ENCODE assay signal across 2 cellular contexts in genomic region chr3:30554317-30554690, GRCh38.
TF ChIP-seq lines count a peak whose summit lies in the region.

No MANE protein-coding gene starts in this region.

TF ChIP-seq in A549, 52 proteins besides CTCF, POLR2A, EP300 and RAD21:
- TF ChIP-seq, protein P1, sequence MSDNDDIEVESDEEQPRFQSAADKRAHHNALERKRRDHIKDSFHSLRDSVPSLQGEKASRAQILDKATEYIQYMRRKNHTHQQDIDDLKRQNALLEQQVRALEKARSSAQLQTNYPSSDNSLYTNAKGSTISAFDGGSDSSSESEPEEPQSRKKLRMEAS (IDR thresholded peaks at IDR 0.05), result peak; percentile 34; the same call in 1 of the 2 replicates
- TF ChIP-seq NFE2L2 (conservative IDR thresholded peaks at IDR 0.05; ENCODE audit: low read length) (no peak), MYC (IDR thresholded peaks at IDR 0.05; ENCODE audit: borderline replicate concordance, low read length) (no peak), JUNB (IDR thresholded peaks at IDR 0.05) (peak; percentile 0; the same call in 1 of the 2 replicates), EHF (CRISPR knock-in tag; IDR thresholded peaks at IDR 0.05) (no peak), TFCP2L1 (CRISPR knock-in tag; IDR thresholded peaks at IDR 0.05) (no peak), SREBF2 (IDR thresholded peaks at IDR 0.05) (no peak)
TF ChIP-seq in A549: peak in this region for 2.

TF ChIP-seq in HCT116, 20 proteins besides CTCF, POLR2A, EP300 and RAD21:
- TF ChIP-seq CBX3 (IDR thresholded peaks at IDR 0.05; ENCODE audit: low read depth), result no peak
- no peak for TF ChIP-seq EGR1 (IDR thresholded peaks at IDR 0.05; ENCODE audit: low read depth)
- no peak for TF ChIP-seq POLR2AphosphoS5 (IDR thresholded peaks at IDR 0.05; ENCODE audit: low read depth, low read length)
- TF ChIP-seq ATF3 (IDR thresholded peaks at IDR 0.05), result no peak
- TF ChIP-seq TCF7L2 (IDR thresholded peaks at IDR 0.05; ENCODE audit: borderline replicate concordance, extremely low read depth, insufficient read depth, insufficient read length), result no peak
- no peak for TF ChIP-seq REST (IDR thresholded peaks at IDR 0.05; ENCODE audit: low read depth)
- TF ChIP-seq ZNF274 (IDR thresholded peaks at IDR 0.05; ENCODE audit: low read depth, low read length), result no peak
- TF ChIP-seq, protein P1 (IDR thresholded peaks at IDR 0.05), result no peak
- TF ChIP-seq ZBTB33 (IDR thresholded peaks at IDR 0.05; ENCODE audit: extremely low read depth, insufficient replicate concordance, low read length), result no peak
- TF ChIP-seq YY1 (IDR thresholded peaks at IDR 0.05; ENCODE audit: extremely low read depth, insufficient replicate concordance, low read depth, low read length), result no peak
- no peak for TF ChIP-seq SP1 (IDR thresholded peaks at IDR 0.05; ENCODE audit: low read depth)
- TF ChIP-seq SRF (IDR thresholded peaks at IDR 0.05; ENCODE audit: low read depth), result no peak
- TF ChIP-seq ZFX (IDR thresholded peaks at IDR 0.05), result no peak
- TF ChIP-seq EZH2 (IDR thresholded peaks at IDR 0.05), result no peak
- no peak for TF ChIP-seq FOSL1 (IDR thresholded peaks at IDR 0.05; ENCODE audit: low read depth)
- TF ChIP-seq SIN3A (IDR thresholded peaks at IDR 0.05; ENCODE audit: low read depth), result no peak
- no peak for TF ChIP-seq CEBPB (IDR thresholded peaks at IDR 0.05; ENCODE audit: low read depth)
- no peak for TF ChIP-seq ELF1 (IDR thresholded peaks at IDR 0.05; ENCODE audit: borderline replicate concordance, low read depth)
- no peak for TF ChIP-seq EZH2phosphoT487 (IDR thresholded peaks at IDR 0.05; ENCODE audit: borderline replicate concordance)
TF ChIP-seq in HCT116: peak in this region for 0.
